Comparison of ENCODE assay signal across 24 cellular contexts in the genomic region with DNA sequence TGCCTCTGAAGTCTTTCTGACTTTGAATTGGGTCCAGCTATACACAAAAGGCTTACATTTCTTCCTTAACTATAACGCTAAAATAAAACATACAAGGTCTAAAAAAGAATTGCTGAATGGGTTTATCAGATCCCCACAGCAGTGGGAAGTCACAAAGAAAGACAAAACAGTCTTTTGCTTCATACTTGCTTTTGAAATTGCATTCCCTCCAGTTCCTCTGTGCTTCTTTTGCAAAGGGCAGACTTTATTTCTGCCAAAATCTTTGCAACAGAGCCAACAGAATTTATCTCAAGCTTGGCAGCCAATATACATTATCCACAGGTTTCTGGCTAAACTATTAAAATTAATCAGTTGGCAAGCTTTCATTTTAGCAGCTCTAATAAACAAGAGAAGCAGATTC.
"Had no signal": no experiment of that assay in that cellular context is flagged by ENCODE, and none has a peak within 500 bp of the region (broad histone marks: within the 10 kb centered on the region; RNA-seq: fewer than 3 reads in every experiment).

No MANE protein-coding gene starts in this region.

- H3K36me3 ChIP-seq: colonic mucosa, esophagus squamous epithelium, heart left ventricle, lower lobe of right lung, neutrophil, sigmoid colon, stomach, thoracic aorta had no signal

- H3K27me3 ChIP-seq: colonic mucosa, esophagus squamous epithelium, heart left ventricle, neutrophil, sigmoid colon, stomach had no signal

- H3K4me3 Mint-ChIP-seq: natural killer cell treated with Interleukin-12 subunit alpha and Interleukin-12 subunit beta and Interleukin-15 and Interleukin-18, amount 100 ng/mL, for 72 hours had no signal

- H3K27ac Mint-ChIP-seq: natural killer cell treated with Interleukin-12 subunit alpha and Interleukin-12 subunit beta and Interleukin-15 and Interleukin-18, amount 100 ng/mL, for 72 hours had no signal

- H3K4me1 ChIP-seq: colonic mucosa, esophagus squamous epithelium, lower lobe of right lung, sigmoid colon had no signal

- ATAC-seq: left lobe of liver; lower lobe of right lung; natural killer cell treated with Interleukin-12 subunit alpha and Interleukin-12 subunit beta and Interleukin-15 and Interleukin-18, amount 100 ng/mL, for 72 hours had no signal

- FAIRE-seq: islet of Langerhans had no signal

- DNase-seq: cerebellar nuclear complex; colonic mucosa; dermis blood vessel endothelial cell; esophagus squamous epithelium; foreskin fibroblast; heart left ventricle; hypothalamus; kidney glomerular epithelial cell; lower lobe of right lung; mesenchymal stem cell; midbrain; posterior cingulate gyrus; sigmoid colon; stimulated activated CD4-positive, alpha-beta T cell treated with anti-CD3 and anti-CD28 coated beads, Interleukin-12 subunit alpha, Interleukin-12 subunit beta, amount 100 ng/mL, for 4 hours; stimulated activated naive CD4-positive, alpha-beta T cell; stomach; substantia nigra; trophoblast cell had no signal

- H3K27ac ChIP-seq: colonic mucosa, esophagus squamous epithelium, heart left ventricle, lower lobe of right lung, neutrophil, sigmoid colon, skin epidermis, stomach, thoracic aorta had no signal

- H3K9me3 ChIP-seq: colonic mucosa, esophagus squamous epithelium, heart left ventricle, lower lobe of right lung, neutrophil, sigmoid colon, stomach, thoracic aorta had no signal

- H3K4me3 ChIP-seq: colonic mucosa, esophagus squamous epithelium, heart left ventricle, lower lobe of right lung, sigmoid colon, skin epidermis, stomach, thoracic aorta had no signal

- H3K27me3 Mint-ChIP-seq: natural killer cell treated with Interleukin-12 subunit alpha and Interleukin-12 subunit beta and Interleukin-15 and Interleukin-18, amount 100 ng/mL, for 72 hours had no signal

- H3K36me3 Mint-ChIP-seq: natural killer cell treated with Interleukin-12 subunit alpha and Interleukin-12 subunit beta and Interleukin-15 and Interleukin-18, amount 100 ng/mL, for 72 hours had no signal
